ENCODE assay signal across 16 cellular contexts in the genomic region with DNA sequence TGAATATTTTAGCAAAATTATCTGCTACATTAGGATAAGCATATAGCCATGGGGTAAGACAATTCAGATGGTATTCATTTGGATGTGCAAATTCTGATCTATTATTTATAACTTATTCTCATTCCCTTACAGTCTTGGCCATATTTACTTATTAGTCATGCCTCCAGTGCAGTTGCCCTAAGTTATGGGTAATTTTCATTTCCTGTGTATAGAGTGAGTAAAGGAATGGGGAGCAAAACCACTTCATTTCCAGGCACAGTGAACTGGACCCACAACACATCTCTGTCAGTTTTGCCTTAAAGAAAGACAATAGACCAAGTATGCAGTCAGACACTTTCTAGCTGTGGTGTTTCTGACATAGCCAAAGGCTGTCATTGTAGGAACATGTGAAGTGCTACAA.
"Had no signal": no experiment of that assay in that cellular context is flagged by ENCODE, and none has a peak within 500 bp of the region (broad histone marks: within the 10 kb centered on the region; RNA-seq: fewer than 3 reads in every experiment).

No MANE protein-coding gene starts in this region.

- ATAC-seq: activated CD8-positive, alpha-beta memory T cell treated with anti-CD3 and anti-CD28 coated beads, Interleukin-2, amount 10 ng/mL, durations not matched to agents 7 days and 5 days; activated T-cell treated with anti-CD3 and anti-CD28 coated beads, Interleukin-2, amount 50 U/mL, for 4 hours; left colon; mucosa of descending colon; naive thymus-derived CD8-positive, alpha-beta T cell; right cardiac atrium; stimulated activated effector memory CD8-positive, alpha-beta T cell treated with anti-CD3 and anti-CD28 coated beads, Interleukin-12 subunit alpha, Interleukin-12 subunit beta, amount 100 ng/mL, for 72 hours had no signal

- H3K4me2 ChIP-seq: smooth muscle cell had no signal

- DNase-seq: activated CD4-positive, alpha-beta T cell treated with anti-CD3 and anti-CD28 coated beads for 1 hour; activated CD4-positive, alpha-beta T cell treated with anti-CD3 and anti-CD28 coated beads, Interleukin-2, amount 50 U/mL, for 48 hours; activated CD8-positive, alpha-beta memory T cell treated with anti-CD3 and anti-CD28 coated beads, Interleukin-2, amount 10 ng/mL, durations not matched to agents 7 days and 5 days; activated effector memory CD4-positive, alpha-beta T cell treated with anti-CD3 and anti-CD28 coated beads, Interleukin-2, amount 50 U/mL, for 16 hours; activated naive CD8-positive, alpha-beta T cell treated with anti-CD3 and anti-CD28 coated beads for 36 hours; activated T-cell treated with anti-CD3 and anti-CD28 coated beads, Interleukin-2, amount 50 U/mL, for 4 hours; glutamatergic neuron; left colon; mucosa of descending colon; naive thymus-derived CD8-positive, alpha-beta T cell; right cardiac atrium; substantia nigra; transverse colon had no signal

- H3K4me3 ChIP-seq: cardiac muscle cell, mucosa of descending colon, smooth muscle cell, transverse colon had no signal

- H3K9me3 ChIP-seq: mucosa of descending colon, transverse colon had no signal

- H3K27ac ChIP-seq: cardiac muscle cell, transverse colon had no signal

- H3K27me3 ChIP-seq: cardiac muscle cell, transverse colon had no signal

- H3K36me3 ChIP-seq: cardiac muscle cell, transverse colon had no signal

- H3K4me1 ChIP-seq: transverse colon had no signal
